Comparison of ENCODE assay signal across 1 cellular context in the genomic region with DNA sequence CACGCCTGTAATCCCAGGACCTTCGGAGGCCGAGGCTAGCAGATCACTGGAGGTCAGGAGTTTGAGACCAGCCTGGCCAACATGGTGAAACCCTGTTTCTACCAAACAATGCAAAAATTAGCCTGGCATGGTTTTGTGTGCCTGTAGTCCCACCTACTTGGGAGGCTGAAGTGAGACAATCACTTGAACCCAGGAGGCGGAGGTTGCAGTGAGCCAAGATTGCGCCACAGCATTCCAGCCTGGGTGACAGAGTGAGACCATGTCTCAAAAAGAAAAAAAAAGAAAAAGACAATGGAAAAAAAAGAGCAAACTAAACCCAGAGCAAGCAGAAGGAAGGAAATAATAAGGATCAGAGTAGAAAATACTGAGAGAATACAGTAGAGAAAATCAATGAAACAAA.
TF ChIP-seq lines count a peak whose summit lies in the region.

No MANE protein-coding gene starts in this region.

TF ChIP-seq in HepG2, 621 proteins besides CTCF, POLR2A, EP300 and RAD21:
- TF ChIP-seq ZKSCAN1 (IDR thresholded peaks at IDR 0.05; ENCODE audit: low read length): no peak
- no peak for TF ChIP-seq RBM39 (IDR thresholded peaks at IDR 0.05; ENCODE audit: low read depth, low read length, poor library complexity, severe bottlenecking)
- TF ChIP-seq, protein P1, sequence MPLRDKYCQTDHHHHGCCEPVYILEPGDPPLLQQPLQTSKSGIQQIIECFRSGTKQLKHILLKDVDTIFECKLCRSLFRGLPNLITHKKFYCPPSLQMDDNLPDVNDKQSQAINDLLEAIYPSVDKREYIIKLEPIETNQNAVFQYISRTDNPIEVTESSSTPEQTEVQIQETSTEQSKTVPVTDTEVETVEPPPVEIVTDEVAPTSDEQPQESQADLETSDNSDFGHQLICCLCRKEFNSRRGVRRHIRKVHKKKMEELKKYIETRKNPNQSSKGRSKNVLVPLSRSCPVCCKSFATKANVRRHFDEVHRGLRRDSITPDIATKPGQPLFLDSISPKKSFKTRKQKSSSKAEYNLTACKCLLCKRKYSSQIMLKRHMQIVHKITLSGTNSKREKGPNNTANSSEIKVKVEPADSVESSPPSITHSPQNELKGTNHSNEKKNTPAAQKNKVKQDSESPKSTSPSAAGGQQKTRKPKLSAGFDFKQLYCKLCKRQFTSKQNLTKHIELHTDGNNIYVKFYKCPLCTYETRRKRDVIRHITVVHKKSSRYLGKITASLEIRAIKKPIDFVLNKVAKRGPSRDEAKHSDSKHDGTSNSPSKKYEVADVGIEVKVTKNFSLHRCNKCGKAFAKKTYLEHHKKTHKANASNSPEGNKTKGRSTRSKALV (CRISPR knock-in tag; IDR thresholded peaks at IDR 0.05): no peak
- TF ChIP-seq TEAD3 (CRISPR knock-in tag; optimal IDR thresholded peaks at IDR 0.05; ENCODE audit: borderline replicate concordance): peak; percentile 64
- no peak for TF ChIP-seq PBX3 (CRISPR knock-in tag; IDR thresholded peaks at IDR 0.05; ENCODE audit: borderline replicate concordance)
- no peak for TF ChIP-seq ZSCAN31 (CRISPR knock-in tag; IDR thresholded peaks at IDR 0.05; ENCODE audit: low read depth)
- TF ChIP-seq DRAP1 (CRISPR knock-in tag; IDR thresholded peaks at IDR 0.05): no peak
- TF ChIP-seq PHF5A (CRISPR knock-in tag; IDR thresholded peaks at IDR 0.05; ENCODE audit: low read depth, unreplicated experiment): no peak
- TF ChIP-seq SOX6 (IDR thresholded peaks at IDR 0.05): no peak
- TF ChIP-seq SOX6 (CRISPR knock-in tag; IDR thresholded peaks at IDR 0.05): peak; percentile 20; the same call in 1 of the 2 replicates
- no peak for TF ChIP-seq GZF1 (CRISPR knock-in tag; IDR thresholded peaks at IDR 0.05)
- no peak for TF ChIP-seq JUND (CRISPR knock-in tag; IDR thresholded peaks at IDR 0.05)
- TF ChIP-seq PRDM4 (CRISPR knock-in tag; IDR thresholded peaks at IDR 0.05; ENCODE audit: borderline replicate concordance): no peak
- no peak for TF ChIP-seq ZNF530 (CRISPR knock-in tag; IDR thresholded peaks at IDR 0.05; ENCODE audit: low read depth)
- TF ChIP-seq, protein P2, sequence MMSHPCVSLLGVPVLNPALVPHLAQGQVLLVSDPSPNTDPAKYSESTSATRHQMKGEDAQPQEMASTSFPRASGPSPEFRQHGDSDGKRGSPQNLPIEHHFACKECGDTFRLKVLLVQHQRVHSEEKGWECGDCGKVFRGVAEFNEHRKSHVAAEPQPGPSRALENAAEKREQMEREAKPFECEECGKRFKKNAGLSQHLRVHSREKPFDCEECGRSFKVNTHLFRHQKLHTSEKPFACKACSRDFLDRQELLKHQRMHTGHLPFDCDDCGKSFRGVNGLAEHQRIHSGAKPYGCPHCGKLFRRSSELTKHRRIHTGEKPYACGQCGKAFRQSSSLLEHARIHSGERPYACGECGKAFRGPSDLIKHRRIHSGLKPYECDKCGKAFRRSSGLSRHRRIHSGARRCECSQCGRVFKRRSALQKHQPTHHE (CRISPR knock-in tag; IDR thresholded peaks at IDR 0.05; ENCODE audit: borderline replicate concordance): no peak
- TF ChIP-seq ATF7 (IDR thresholded peaks at IDR 0.05): no peak
- TF ChIP-seq ATF7 (CRISPR knock-in tag; IDR thresholded peaks at IDR 0.05): no peak
- TF ChIP-seq ARHGAP35 (CRISPR knock-in tag; IDR thresholded peaks at IDR 0.05; ENCODE audit: borderline replicate concordance): no peak
- peak; percentile 74 for TF ChIP-seq CEBPG (CRISPR knock-in tag; IDR thresholded peaks at IDR 0.05)
- TF ChIP-seq ZBTB33 (CRISPR knock-in tag; IDR thresholded peaks at IDR 0.05): 0 out of 2 replicates have a peak, but pooled peaks have one; percentile 10
- TF ChIP-seq SOX13 (IDR thresholded peaks at IDR 0.05): no peak
- TF ChIP-seq SOX13 (CRISPR knock-in tag; conservative IDR thresholded peaks at IDR 0.05 in 1 of 2, IDR thresholded peaks at IDR 0.05 in 1 of 2): peak in 1 of 2 experiments; percentile 51; a peak in 2 of 4 replicates
- no peak for TF ChIP-seq NFYC (CRISPR knock-in tag; IDR thresholded peaks at IDR 0.05)
- TF ChIP-seq CENPT (CRISPR knock-in tag; IDR thresholded peaks at IDR 0.05; ENCODE audit: low read depth): no peak
- TF ChIP-seq ATRX (CRISPR knock-in tag; IDR thresholded peaks at IDR 0.05; ENCODE audit: borderline replicate concordance): no peak
- no peak for TF ChIP-seq ZNF781 (CRISPR knock-in tag; IDR thresholded peaks at IDR 0.05; ENCODE audit: borderline replicate concordance, not compliant biosample characterization)
